In genomic region chr9:115172105-115172504, GRCh38 we compare ENCODE assay signal across 31 cellular contexts. TPM values are rescaled to one million over a fixed set of nuclear protein-coding genes. Genes with fewer than 3 reads are reported as not detected.
"Had no signal": no experiment of that assay in that cellular context is flagged by ENCODE, and none has a peak within 500 bp of the region (broad histone marks: within the 10 kb centered on the region; RNA-seq: fewer than 3 reads in every experiment).

No MANE protein-coding gene starts in this region.

- DNase-seq: activated CD4-positive, alpha-beta T cell treated with anti-CD3 and anti-CD28 coated beads for 1 hour; activated CD4-positive, alpha-beta T cell treated with anti-CD3 and anti-CD28 coated beads for 4 hours; activated CD4-positive, alpha-beta T cell treated with anti-CD3 and anti-CD28 coated beads, Interleukin-2, amount 50 U/mL, for 1 hour; activated CD4-positive, alpha-beta T cell treated with anti-CD3 and anti-CD28 coated beads, Interleukin-2, amount 50 U/mL, for 48 hours; activated CD4-positive, CD25-positive, alpha-beta regulatory T cell; activated CD8-positive, alpha-beta memory T cell treated with anti-CD3 and anti-CD28 coated beads for 24 hours; activated CD8-positive, alpha-beta T cell treated with anti-CD3 and anti-CD28 coated beads for 36 hours; activated effector memory CD4-positive, alpha-beta T cell treated with Interleukin-2 at 50 U/mL for 16 hours; activated gamma-delta T cell treated with Interleukin-2 at 50 U/mL for 16 hours; activated naive CD4-positive, alpha-beta T cell treated with anti-CD3 and anti-CD28 coated beads, Interleukin-2, amount 50 U/mL, for 16 hours; activated naive CD4-positive, alpha-beta T cell treated with Interleukin-2 at 50 U/mL for 16 hours; activated T-cell treated with anti-CD3 and anti-CD28 coated beads, Interleukin-2, amount 50 U/mL, for 4 hours; amniotic stem cell; anterior cingulate cortex; brain microvascular endothelial cell; dorsolateral prefrontal cortex; effector memory CD4-positive, alpha-beta T cell; endodermal cell; foreskin fibroblast; T-helper 2 cell had no signal

- H3K27ac ChIP-seq: brain microvascular endothelial cell, coronary artery, dorsolateral prefrontal cortex, epithelial cell of prostate had no signal

- ATAC-seq: activated CD8-positive, alpha-beta T cell treated with anti-CD3 and anti-CD28 coated beads for 36 hours; activated T-cell treated with anti-CD3 and anti-CD28 coated beads, Interleukin-2, amount 50 U/mL, for 4 hours; activated T-helper 17 cell treated with anti-CD3 and anti-CD28 coated beads, Interleukin-2, amount 50 U/mL, for 72 hours; esophagus mucosa had no signal

- H3K27me3 ChIP-seq: brain microvascular endothelial cell, dorsolateral prefrontal cortex had no signal

- H3K4me3 Mint-ChIP-seq: activated CD8-positive, alpha-beta T cell treated with anti-CD3 and anti-CD28 coated beads for 36 hours; activated naive CD8-positive, alpha-beta T cell; activated T-cell treated with anti-CD3 and anti-CD28 coated beads, Interleukin-2, amount 50 U/mL, for 4 hours; activated T-helper 17 cell treated with anti-CD3 and anti-CD28 coated beads, Interleukin-2, amount 50 U/mL, for 72 hours; central memory CD8-positive, alpha-beta T cell; dendritic cell treated with granulocyte-macrophage colony-stimulating factor and Interleukin-4, amounts not matched to agents 40 ng/mL and 50 ng/mL, for 4 days; endodermal cell had no signal

- H3K4me1 Mint-ChIP-seq: activated T-helper 17 cell treated with anti-CD3 and anti-CD28 coated beads, Interleukin-2, amount 50 U/mL, for 72 hours; central memory CD8-positive, alpha-beta T cell had no signal

- H3K4me3 ChIP-seq: coronary artery, dorsolateral prefrontal cortex had no signal

- H3K36me3 ChIP-seq: brain microvascular endothelial cell had no signal

- FAIRE-seq: astrocyte, bronchial epithelial cell, endothelial cell of umbilical vein, frontal cortex had no signal

- H3K27ac Mint-ChIP-seq: activated CD8-positive, alpha-beta T cell treated with anti-CD3 and anti-CD28 coated beads for 36 hours; activated naive CD8-positive, alpha-beta T cell; activated T-helper 17 cell treated with anti-CD3 and anti-CD28 coated beads, Interleukin-2, amount 50 U/mL, for 72 hours; dendritic cell treated with granulocyte-macrophage colony-stimulating factor and Interleukin-4, amounts not matched to agents 40 ng/mL and 50 ng/mL, for 4 days; endodermal cell had no signal

- H3K27me3 Mint-ChIP-seq: dendritic cell treated with granulocyte-macrophage colony-stimulating factor and Interleukin-4, amounts not matched to agents 40 ng/mL and 50 ng/mL, for 4 days had no signal

- H3K36me3 Mint-ChIP-seq: activated naive CD8-positive, alpha-beta T cell had no signal

- H3K9me3 Mint-ChIP-seq: activated CD8-positive, alpha-beta T cell treated with anti-CD3 and anti-CD28 coated beads for 36 hours; activated T-cell treated with anti-CD3 and anti-CD28 coated beads, Interleukin-2, amount 50 U/mL, for 4 hours; activated T-helper 17 cell treated with anti-CD3 and anti-CD28 coated beads, Interleukin-2, amount 50 U/mL, for 72 hours; central memory CD8-positive, alpha-beta T cell; dendritic cell treated with granulocyte-macrophage colony-stimulating factor and Interleukin-4, amounts not matched to agents 40 ng/mL and 50 ng/mL, for 4 days; endodermal cell had no signal

RNA-seq across cellular contexts. Expression of gene TNC, which starts 54.1 kb away (rescaled TPM):
- total RNA-seq: activated T-helper 17 cell treated with anti-CD3 and anti-CD28 coated beads, Interleukin-2, amount 50 U/mL, for 72 hours had no signal
- polyA plus RNA-seq: endothelial cell of umbilical vein had no signal
